1 cellular context compared by ENCODE assay signal in the genomic region with DNA sequence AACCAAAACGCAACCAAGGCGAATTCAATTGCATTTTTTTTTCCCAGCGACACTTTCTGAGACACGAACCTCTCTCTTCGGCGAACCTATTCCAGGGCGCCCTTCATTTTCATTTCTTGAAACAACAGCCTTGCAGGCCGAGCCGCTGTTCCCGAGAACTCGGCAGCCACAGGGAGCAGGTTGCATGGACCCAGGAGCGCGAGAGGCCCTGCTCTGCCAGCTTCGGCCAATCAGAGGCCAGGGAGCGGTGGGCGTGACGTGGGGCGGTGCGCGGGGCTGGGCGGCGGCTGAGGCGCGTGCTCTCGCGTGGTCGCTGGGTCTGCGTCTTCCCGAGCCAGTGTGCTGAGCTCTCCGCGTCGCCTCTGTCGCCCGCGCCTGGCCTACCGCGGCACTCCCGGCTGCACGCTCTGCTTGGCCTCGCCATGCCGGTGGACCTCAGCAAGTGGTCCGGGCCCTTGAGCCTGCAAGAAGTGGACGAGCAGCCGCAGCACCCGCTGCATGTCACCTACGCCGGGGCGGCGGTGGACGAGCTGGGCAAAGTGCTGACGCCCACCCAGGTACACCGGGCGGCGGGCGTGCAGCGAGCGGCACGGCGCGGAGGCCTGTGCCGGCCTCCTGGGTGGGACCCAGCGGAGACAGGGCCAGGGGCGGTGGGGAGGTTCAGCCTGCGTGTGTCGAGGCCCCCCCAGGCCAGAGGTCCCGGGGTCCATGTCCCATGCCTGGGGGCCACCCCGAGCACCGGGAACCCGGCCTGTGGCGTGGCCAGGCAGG.
TF ChIP-seq lines count a peak whose summit lies in the region.

A gene (plus strand): TSS at position 337 of the 771 bp plus-strand sequence. CDS start 86 bp downstream, at position 423.

TF ChIP-seq in HepG2, 621 proteins besides CTCF, POLR2A, EP300 and RAD21 (continued from another document and continues in another):
- TF ChIP-seq, protein P1, sequence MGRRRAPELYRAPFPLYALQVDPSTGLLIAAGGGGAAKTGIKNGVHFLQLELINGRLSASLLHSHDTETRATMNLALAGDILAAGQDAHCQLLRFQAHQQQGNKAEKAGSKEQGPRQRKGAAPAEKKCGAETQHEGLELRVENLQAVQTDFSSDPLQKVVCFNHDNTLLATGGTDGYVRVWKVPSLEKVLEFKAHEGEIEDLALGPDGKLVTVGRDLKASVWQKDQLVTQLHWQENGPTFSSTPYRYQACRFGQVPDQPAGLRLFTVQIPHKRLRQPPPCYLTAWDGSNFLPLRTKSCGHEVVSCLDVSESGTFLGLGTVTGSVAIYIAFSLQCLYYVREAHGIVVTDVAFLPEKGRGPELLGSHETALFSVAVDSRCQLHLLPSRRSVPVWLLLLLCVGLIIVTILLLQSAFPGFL (CRISPR knock-in tag; IDR thresholded peaks at IDR 0.05): peak; percentile 9; the same call in 1 of the 2 replicates
- peak; percentile 78; the same call in 1 of the 2 replicates for TF ChIP-seq IRF2 (CRISPR knock-in tag; IDR thresholded peaks at IDR 0.05)
- TF ChIP-seq FOXA3 (CRISPR knock-in tag; IDR thresholded peaks at IDR 0.05): peak; percentile 41; the same call in 1 of the 2 replicates
- no peak for TF ChIP-seq ZNF614 (CRISPR knock-in tag; IDR thresholded peaks at IDR 0.05; ENCODE audit: borderline replicate concordance)
- TF ChIP-seq ZNF678 (CRISPR knock-in tag; IDR thresholded peaks at IDR 0.05): peak; percentile 96; the same call in 1 of the 2 replicates
- peak; percentile 83 for TF ChIP-seq REPIN1 (CRISPR knock-in tag; IDR thresholded peaks at IDR 0.05; ENCODE audit: borderline replicate concordance, low read depth)
- TF ChIP-seq ZBTB3 (CRISPR knock-in tag; IDR thresholded peaks at IDR 0.05; ENCODE audit: borderline replicate concordance, low read depth): no peak
- TF ChIP-seq, protein P2, sequence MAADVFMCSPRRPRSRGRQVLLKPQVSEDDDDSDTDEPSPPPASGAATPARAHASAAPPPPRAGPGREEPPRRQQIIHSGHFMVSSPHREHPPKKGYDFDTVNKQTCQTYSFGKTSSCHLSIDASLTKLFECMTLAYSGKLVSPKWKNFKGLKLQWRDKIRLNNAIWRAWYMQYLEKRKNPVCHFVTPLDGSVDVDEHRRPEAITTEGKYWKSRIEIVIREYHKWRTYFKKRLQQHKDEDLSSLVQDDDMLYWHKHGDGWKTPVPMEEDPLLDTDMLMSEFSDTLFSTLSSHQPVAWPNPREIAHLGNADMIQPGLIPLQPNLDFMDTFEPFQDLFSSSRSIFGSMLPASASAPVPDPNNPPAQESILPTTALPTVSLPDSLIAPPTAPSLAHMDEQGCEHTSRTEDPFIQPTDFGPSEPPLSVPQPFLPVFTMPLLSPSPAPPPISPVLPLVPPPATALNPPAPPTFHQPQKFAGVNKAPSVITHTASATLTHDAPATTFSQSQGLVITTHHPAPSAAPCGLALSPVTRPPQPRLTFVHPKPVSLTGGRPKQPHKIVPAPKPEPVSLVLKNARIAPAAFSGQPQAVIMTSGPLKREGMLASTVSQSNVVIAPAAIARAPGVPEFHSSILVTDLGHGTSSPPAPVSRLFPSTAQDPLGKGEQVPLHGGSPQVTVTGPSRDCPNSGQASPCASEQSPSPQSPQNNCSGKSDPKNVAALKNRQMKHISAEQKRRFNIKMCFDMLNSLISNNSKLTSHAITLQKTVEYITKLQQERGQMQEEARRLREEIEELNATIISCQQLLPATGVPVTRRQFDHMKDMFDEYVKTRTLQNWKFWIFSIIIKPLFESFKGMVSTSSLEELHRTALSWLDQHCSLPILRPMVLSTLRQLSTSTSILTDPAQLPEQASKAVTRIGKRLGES (CRISPR knock-in tag; IDR thresholded peaks at IDR 0.05; ENCODE audit: borderline replicate concordance): peak; percentile 90
- TF ChIP-seq, protein P3, sequence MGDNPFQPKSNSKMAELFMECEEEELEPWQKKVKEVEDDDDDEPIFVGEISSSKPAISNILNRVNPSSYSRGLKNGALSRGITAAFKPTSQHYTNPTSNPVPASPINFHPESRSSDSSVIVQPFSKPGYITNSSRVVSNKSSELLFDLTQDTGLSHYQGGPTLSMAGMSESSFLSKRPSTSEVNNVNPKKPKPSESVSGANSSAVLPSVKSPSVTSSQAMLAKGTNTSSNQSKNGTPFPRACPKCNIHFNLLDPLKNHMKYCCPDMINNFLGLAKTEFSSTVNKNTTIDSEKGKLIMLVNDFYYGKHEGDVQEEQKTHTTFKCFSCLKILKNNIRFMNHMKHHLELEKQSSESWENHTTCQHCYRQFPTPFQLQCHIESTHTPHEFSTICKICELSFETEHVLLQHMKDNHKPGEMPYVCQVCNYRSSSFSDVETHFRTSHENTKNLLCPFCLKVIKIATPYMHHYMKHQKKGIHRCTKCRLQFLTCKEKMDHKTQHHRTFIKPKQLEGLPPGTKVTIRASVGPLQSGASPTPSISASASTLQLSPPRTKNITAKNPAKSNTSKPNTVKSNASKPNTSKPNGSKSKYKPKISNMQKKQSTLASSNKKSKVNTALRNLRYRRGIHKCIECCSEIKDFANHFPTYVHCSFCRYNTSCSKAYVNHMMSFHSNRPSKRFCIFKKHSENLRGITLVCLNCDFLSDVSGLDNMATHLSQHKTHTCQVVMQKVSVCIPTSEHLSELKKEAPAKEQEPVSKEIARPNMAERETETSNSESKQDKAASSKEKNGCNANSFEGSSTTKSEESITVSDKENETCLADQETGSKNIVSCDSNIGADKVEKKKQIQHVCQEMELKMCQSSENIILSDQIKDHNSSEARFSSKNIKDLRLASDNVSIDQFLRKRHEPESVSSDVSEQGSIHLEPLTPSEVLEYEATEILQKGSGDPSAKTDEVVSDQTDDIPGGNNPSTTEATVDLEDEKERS (CRISPR knock-in tag; IDR thresholded peaks at IDR 0.05): no peak
- 0 out of 2 replicates have a peak, but pooled peaks have one; percentile 36 for TF ChIP-seq ZNF326 (CRISPR knock-in tag; IDR thresholded peaks at IDR 0.05; ENCODE audit: borderline replicate concordance)
- peak; percentile 57; the same call in 1 of the 2 replicates for TF ChIP-seq ZNF605 (CRISPR knock-in tag; IDR thresholded peaks at IDR 0.05)
- TF ChIP-seq, protein P4, sequence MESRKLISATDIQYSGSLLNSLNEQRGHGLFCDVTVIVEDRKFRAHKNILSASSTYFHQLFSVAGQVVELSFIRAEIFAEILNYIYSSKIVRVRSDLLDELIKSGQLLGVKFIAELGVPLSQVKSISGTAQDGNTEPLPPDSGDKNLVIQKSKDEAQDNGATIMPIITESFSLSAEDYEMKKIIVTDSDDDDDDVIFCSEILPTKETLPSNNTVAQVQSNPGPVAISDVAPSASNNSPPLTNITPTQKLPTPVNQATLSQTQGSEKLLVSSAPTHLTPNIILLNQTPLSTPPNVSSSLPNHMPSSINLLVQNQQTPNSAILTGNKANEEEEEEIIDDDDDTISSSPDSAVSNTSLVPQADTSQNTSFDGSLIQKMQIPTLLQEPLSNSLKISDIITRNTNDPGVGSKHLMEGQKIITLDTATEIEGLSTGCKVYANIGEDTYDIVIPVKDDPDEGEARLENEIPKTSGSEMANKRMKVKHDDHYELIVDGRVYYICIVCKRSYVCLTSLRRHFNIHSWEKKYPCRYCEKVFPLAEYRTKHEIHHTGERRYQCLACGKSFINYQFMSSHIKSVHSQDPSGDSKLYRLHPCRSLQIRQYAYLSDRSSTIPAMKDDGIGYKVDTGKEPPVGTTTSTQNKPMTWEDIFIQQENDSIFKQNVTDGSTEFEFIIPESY (CRISPR knock-in tag; IDR thresholded peaks at IDR 0.05): 0 out of 2 replicates have a peak, but pooled peaks have one; percentile 8
- TF ChIP-seq NFATC3 (CRISPR knock-in tag; IDR thresholded peaks at IDR 0.05): no peak
- peak; percentile 72; the same call in 1 of the 2 replicates for TF ChIP-seq ZNF549 (CRISPR knock-in tag; IDR thresholded peaks at IDR 0.05)
- TF ChIP-seq, protein P5, sequence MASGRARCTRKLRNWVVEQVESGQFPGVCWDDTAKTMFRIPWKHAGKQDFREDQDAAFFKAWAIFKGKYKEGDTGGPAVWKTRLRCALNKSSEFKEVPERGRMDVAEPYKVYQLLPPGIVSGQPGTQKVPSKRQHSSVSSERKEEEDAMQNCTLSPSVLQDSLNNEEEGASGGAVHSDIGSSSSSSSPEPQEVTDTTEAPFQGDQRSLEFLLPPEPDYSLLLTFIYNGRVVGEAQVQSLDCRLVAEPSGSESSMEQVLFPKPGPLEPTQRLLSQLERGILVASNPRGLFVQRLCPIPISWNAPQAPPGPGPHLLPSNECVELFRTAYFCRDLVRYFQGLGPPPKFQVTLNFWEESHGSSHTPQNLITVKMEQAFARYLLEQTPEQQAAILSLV (CRISPR knock-in tag; IDR thresholded peaks at IDR 0.05; ENCODE audit: borderline replicate concordance): peak; percentile 98
- no peak for TF ChIP-seq TEAD2 (CRISPR knock-in tag; IDR thresholded peaks at IDR 0.05)
- peak; percentile 80; the same call in 1 of the 2 replicates for TF ChIP-seq CBFB (CRISPR knock-in tag; IDR thresholded peaks at IDR 0.05)
- TF ChIP-seq GTF2F1 (IDR thresholded peaks at IDR 0.05; ENCODE audit: low read length): 0 out of 2 replicates have a peak, but pooled peaks have one; percentile 26
- peak; percentile 71; the same call in 1 of the 2 replicates for TF ChIP-seq FOXJ3 (CRISPR knock-in tag; IDR thresholded peaks at IDR 0.05; ENCODE audit: borderline replicate concordance)
- TF ChIP-seq ZSCAN20 (CRISPR knock-in tag; IDR thresholded peaks at IDR 0.05; ENCODE audit: borderline replicate concordance): peak; percentile 89; the same call in 1 of the 2 replicates
- TF ChIP-seq, protein P6, sequence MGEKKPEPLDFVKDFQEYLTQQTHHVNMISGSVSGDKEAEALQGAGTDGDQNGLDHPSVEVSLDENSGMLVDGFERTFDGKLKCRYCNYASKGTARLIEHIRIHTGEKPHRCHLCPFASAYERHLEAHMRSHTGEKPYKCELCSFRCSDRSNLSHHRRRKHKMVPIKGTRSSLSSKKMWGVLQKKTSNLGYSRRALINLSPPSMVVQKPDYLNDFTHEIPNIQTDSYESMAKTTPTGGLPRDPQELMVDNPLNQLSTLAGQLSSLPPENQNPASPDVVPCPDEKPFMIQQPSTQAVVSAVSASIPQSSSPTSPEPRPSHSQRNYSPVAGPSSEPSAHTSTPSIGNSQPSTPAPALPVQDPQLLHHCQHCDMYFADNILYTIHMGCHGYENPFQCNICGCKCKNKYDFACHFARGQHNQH (CRISPR knock-in tag; IDR thresholded peaks at IDR 0.05): peak; percentile 61
- no peak for TF ChIP-seq ZNF780A (CRISPR knock-in tag; IDR thresholded peaks at IDR 0.05)
- peak; percentile 93 for TF ChIP-seq ZNF274 (CRISPR knock-in tag; IDR thresholded peaks at IDR 0.05)
- peak; percentile 73 for TF ChIP-seq ZFAT (CRISPR knock-in tag; conservative IDR thresholded peaks at IDR 0.05)
- 0 out of 2 replicates have a peak, but pooled peaks have one; percentile 26 for TF ChIP-seq KLF13 (CRISPR knock-in tag; IDR thresholded peaks at IDR 0.05)
- TF ChIP-seq KLF6 (CRISPR knock-in tag; IDR thresholded peaks at IDR 0.05): peak; percentile 74; the same call in 1 of the 2 replicates
- TF ChIP-seq DMAP1 (CRISPR knock-in tag; IDR thresholded peaks at IDR 0.05): peak; percentile 56; the same call in 1 of the 2 replicates
- TF ChIP-seq GABPA (IDR thresholded peaks at IDR 0.05; ENCODE audit: low read depth, low read length): no peak
- no peak for TF ChIP-seq GABPA (CRISPR knock-in tag; IDR thresholded peaks at IDR 0.05; ENCODE audit: low read depth)
- TF ChIP-seq, protein P7, sequence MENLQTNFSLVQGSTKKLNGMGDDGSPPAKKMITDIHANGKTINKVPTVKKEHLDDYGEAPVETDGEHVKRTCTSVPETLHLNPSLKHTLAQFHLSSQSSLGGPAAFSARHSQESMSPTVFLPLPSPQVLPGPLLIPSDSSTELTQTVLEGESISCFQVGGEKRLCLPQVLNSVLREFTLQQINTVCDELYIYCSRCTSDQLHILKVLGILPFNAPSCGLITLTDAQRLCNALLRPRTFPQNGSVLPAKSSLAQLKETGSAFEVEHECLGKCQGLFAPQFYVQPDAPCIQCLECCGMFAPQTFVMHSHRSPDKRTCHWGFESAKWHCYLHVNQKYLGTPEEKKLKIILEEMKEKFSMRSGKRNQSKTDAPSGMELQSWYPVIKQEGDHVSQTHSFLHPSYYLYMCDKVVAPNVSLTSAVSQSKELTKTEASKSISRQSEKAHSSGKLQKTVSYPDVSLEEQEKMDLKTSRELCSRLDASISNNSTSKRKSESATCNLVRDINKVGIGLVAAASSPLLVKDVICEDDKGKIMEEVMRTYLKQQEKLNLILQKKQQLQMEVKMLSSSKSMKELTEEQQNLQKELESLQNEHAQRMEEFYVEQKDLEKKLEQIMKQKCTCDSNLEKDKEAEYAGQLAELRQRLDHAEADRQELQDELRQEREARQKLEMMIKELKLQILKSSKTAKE (CRISPR knock-in tag; IDR thresholded peaks at IDR 0.05; ENCODE audit: borderline replicate concordance): no peak; the same call in 1 of the 2 replicates
- TF ChIP-seq NCOA1 (CRISPR knock-in tag; IDR thresholded peaks at IDR 0.05): no peak
- peak; percentile 74 for TF ChIP-seq ZNF331 (CRISPR knock-in tag; IDR thresholded peaks at IDR 0.05)
- TF ChIP-seq ZNF501 (CRISPR knock-in tag; IDR thresholded peaks at IDR 0.05): peak; percentile 81
- peak; percentile 89 for TF ChIP-seq KDM5B (CRISPR knock-in tag; IDR thresholded peaks at IDR 0.05; ENCODE audit: borderline replicate concordance)
- TF ChIP-seq, protein P8, sequence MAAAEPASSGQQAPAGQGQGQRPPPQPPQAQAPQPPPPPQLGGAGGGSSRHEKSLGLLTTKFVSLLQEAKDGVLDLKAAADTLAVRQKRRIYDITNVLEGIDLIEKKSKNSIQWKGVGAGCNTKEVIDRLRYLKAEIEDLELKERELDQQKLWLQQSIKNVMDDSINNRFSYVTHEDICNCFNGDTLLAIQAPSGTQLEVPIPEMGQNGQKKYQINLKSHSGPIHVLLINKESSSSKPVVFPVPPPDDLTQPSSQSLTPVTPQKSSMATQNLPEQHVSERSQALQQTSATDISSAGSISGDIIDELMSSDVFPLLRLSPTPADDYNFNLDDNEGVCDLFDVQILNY (CRISPR knock-in tag; conservative IDR thresholded peaks at IDR 0.05): peak; percentile 28; the same call in 1 of the 2 replicates
- TF ChIP-seq PLRG1 (conservative IDR thresholded peaks at IDR 0.05): no peak
- TF ChIP-seq, protein P9, sequence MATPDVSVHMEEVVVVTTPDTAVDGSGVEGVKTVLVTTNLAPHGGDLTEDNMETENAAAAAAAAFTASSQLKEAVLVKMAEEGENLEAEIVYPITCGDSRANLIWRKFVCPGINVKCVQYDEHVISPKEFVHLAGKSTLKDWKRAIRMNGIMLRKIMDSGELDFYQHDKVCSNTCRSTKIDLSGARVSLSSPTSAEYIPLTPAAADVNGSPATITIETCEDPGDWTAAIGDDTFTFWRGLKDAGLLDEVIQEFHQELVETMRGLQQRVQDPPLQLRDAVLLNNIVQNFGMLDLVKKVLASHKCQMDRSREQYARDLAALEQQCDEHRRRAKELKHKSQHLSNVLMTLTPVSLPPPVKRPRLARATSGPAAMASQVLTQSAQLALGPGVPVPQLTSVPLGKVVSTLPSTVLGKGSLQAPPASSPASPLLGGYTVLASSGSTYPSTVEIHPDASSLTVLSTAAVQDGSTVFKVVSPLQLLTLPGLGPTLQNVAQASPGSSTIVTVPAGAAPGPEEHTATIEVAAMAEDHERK (CRISPR knock-in tag; IDR thresholded peaks at IDR 0.05; ENCODE audit: low read depth): 0 out of 2 replicates have a peak, but pooled peaks have one; percentile 54
- TF ChIP-seq ZNF256 (CRISPR knock-in tag; conservative IDR thresholded peaks at IDR 0.05): peak; percentile 84
- TF ChIP-seq, protein P10, sequence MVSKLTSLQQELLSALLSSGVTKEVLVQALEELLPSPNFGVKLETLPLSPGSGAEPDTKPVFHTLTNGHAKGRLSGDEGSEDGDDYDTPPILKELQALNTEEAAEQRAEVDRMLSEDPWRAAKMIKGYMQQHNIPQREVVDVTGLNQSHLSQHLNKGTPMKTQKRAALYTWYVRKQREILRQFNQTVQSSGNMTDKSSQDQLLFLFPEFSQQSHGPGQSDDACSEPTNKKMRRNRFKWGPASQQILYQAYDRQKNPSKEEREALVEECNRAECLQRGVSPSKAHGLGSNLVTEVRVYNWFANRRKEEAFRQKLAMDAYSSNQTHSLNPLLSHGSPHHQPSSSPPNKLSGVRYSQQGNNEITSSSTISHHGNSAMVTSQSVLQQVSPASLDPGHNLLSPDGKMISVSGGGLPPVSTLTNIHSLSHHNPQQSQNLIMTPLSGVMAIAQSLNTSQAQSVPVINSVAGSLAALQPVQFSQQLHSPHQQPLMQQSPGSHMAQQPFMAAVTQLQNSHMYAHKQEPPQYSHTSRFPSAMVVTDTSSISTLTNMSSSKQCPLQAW (CRISPR knock-in tag; IDR thresholded peaks at IDR 0.05): peak; percentile 88
